Comparison of ENCODE assay signal across 14 cellular contexts in genomic region chr3:15810702-15811101, GRCh38. TPM values are rescaled to one million over a fixed set of nuclear protein-coding genes. Genes with fewer than 3 reads are reported as not detected.
DNase-seq lines count a peak whose midpoint lies in the region; ATAC-seq lines count a peak whose summit lies in the region.
"Had no signal": no experiment of that assay in that cellular context is flagged by ENCODE, and none has a peak within 500 bp of the region (broad histone marks: within the 10 kb centered on the region; RNA-seq: fewer than 3 reads in every experiment).

No MANE protein-coding gene starts in this region.

- H3K27me3 Mint-ChIP-seq in immature natural killer cell (ENCODE audit: low read depth in 3 of 3), result no peaks in the 10 kb centered on the region
- H3K27me3 Mint-ChIP-seq: B cell had no signal

- H3K4me3 ChIP-seq in ACC112 (ENCODE audit: low read depth, low read length), result no peak overlapping the region
- H3K4me3 ChIP-seq in Karpas-422 (ENCODE audit: low read length), result no peak overlapping the region

- H3K27ac ChIP-seq in ACC112 (ENCODE audit: low read depth, low read length) (peak overlapping the region; percentile 47), Karpas-422 (ENCODE audit: low read length) (peak overlapping the region; percentile 86)
- H3K27ac ChIP-seq: epithelial cell of prostate had no signal

- H3K9me3 ChIP-seq in Karpas-422 (ENCODE audit: low read length), result no peaks in the 10 kb centered on the region

- H3K4me1 Mint-ChIP-seq in immature natural killer cell, result peaks cover 13 to 14% of the 10 kb centered on the region in 2 donors

- no peak overlapping the region for H3K9ac ChIP-seq in Karpas-422 (ENCODE audit: low read length)

- DNase-seq in Karpas-422, result no peak
- DNase-seq in immature natural killer cell, result no peak
- no peak for DNase-seq in A172 (ENCODE audit: low spot score)
- no peak for DNase-seq in stimulated activated CD4-positive, alpha-beta T cell treated with anti-CD3 and anti-CD28 coated beads, Interleukin-1b, Interleukin-23, amount 100 ng/mL, for 48 hours
- DNase-seq in stimulated activated CD4-positive, alpha-beta T cell treated with anti-CD3 and anti-CD28 coated beads, Interleukin-4, amount 100 ng/mL, for 1 hour, result no peak
- DNase-seq: DMS 273 treated with DMSO at 0.1 percent for 48 hours; midbrain; NCI-H2227 treated with DMSO at 0.1 percent for 48 hours; stimulated activated CD4-positive, alpha-beta T cell treated with anti-CD3 and anti-CD28 coated beads, Interleukin-12 subunit alpha, Interleukin-12 subunit beta, amount 100 ng/mL, for 4 hours had no signal

- H3K4me2 ChIP-seq in Karpas-422 (ENCODE audit: low read depth, low read length, poor library complexity, severe bottlenecking), result no peak overlapping the region

- no peaks in the 10 kb centered on the region for H4K20me1 ChIP-seq in Karpas-422 (ENCODE audit: insufficient read depth, low read depth, low read length)

- peak overlapping the region in 4 of 6 donors; percentile 10 to 39 (median 22) for H3K27ac Mint-ChIP-seq in immature natural killer cell
- H3K27ac Mint-ChIP-seq: B cell had no signal

- H3K36me3 ChIP-seq in ACC112 (ENCODE audit: insufficient read depth, low read length) (no peaks in the 10 kb centered on the region), Karpas-422 (ENCODE audit: insufficient read depth, low read length) (no peaks in the 10 kb centered on the region)

- peak overlapping the region; percentile 52 for H2AFZ ChIP-seq in ACC112 (ENCODE audit: low read length, unreplicated experiment)
- H2AFZ ChIP-seq in Karpas-422 (ENCODE audit: low read length), result no peak overlapping the region

- H3K79me2 ChIP-seq in ACC112 (ENCODE audit: control insufficient read depth, insufficient read depth, low read length, unreplicated experiment) (peaks cover 22% of the 10 kb centered on the region), Karpas-422 (ENCODE audit: low read length) (peaks cover 95% of the 10 kb centered on the region)

- H3K27me3 ChIP-seq in ACC112 (ENCODE audit: insufficient read depth, low read length), result no peaks in the 10 kb centered on the region
- H3K27me3 ChIP-seq in Karpas-422 (ENCODE audit: low read length), result no peaks in the 10 kb centered on the region

- H3K4me1 ChIP-seq in ACC112 (ENCODE audit: control insufficient read depth, insufficient read depth, low read length, unreplicated experiment), result peaks cover 22% of the 10 kb centered on the region
- peaks cover 76% of the 10 kb centered on the region for H3K4me1 ChIP-seq in Karpas-422 (ENCODE audit: low read length)

- H3K36me3 Mint-ChIP-seq in immature natural killer cell, result peaks cover 0 to 3% (median 0%) of the 10 kb centered on the region in 3 donors

- ATAC-seq in GM19023 (IDR thresholded peaks at IDR 0.05; ENCODE audit: unreplicated experiment) (peak; percentile 46), GM21717 (IDR thresholded peaks at IDR 0.05; ENCODE audit: unreplicated experiment) (no peak)

- H3K9me3 Mint-ChIP-seq in immature natural killer cell, result no peaks in the 10 kb centered on the region

- no peak overlapping the region for H3K4me3 Mint-ChIP-seq in immature natural killer cell
- H3K4me3 Mint-ChIP-seq: B cell had no signal

- no peaks in the 10 kb centered on the region for H3K9me2 ChIP-seq in Karpas-422 (replicated peaks; ENCODE audit: insufficient read depth, low read length)

RNA-seq across cellular contexts. Expression of gene ANKRD28, which starts 12.9 kb away (rescaled TPM):
- total RNA-seq in Karpas-422 (2014; rRNA removed; shearing (Covaris generic); ENCODE audit: low replicate concordance), result 70.3 and 113 TPM in 2 replicates
- polyA plus RNA-seq in immature natural killer cell, result 1 to 10 TPM; 5.2 to 9.6 (median 5.9) TPM
- total RNA-seq in A172 (2014; rRNA removed; shearing (Covaris generic)), result 98.4 and 125 TPM in 2 replicates
